Comparison of ENCODE assay signal across 11 cellular contexts in genomic region chr20:49288784-49289696, GRCh38. TPM values are rescaled to one million over a fixed set of nuclear protein-coding genes. Genes with fewer than 3 reads are reported as not detected.
A peak's percentile ranks its signal among the peaks of the same experiment; 100 is the strongest.
DNase-seq lines count a peak whose midpoint lies in the region; ATAC-seq and TF ChIP-seq lines count a peak whose summit lies in the region.
"Had no signal": no experiment of that assay in that cellular context is flagged by ENCODE, and none has a peak within 500 bp of the region (broad histone marks: within the 10 kb centered on the region; RNA-seq: fewer than 3 reads in every experiment).

No MANE protein-coding gene starts in this region.

- H3K9me3 Mint-ChIP-seq in memory B cell (peaks cover 19% of the 10 kb centered on the region), osteocyte (ENCODE audit: unreplicated experiment) (peaks cover 12% of the 10 kb centered on the region)
- H3K9me3 Mint-ChIP-seq in CD8-positive, alpha-beta T cell = peaks cover 43% of the 10 kb centered on the region

- ATAC-seq in memory B cell (ENCODE audit: low read depth) = no peak
- no peak for ATAC-seq in CD8-positive, alpha-beta T cell

- no peak overlapping the region for H3K4me3 ChIP-seq in HL-60 (replicated peaks; ENCODE audit: insufficient read depth, low read length)
- H3K4me3 ChIP-seq in CD8-positive, alpha-beta T cell (ENCODE audit: low read depth, low read length) = no peak overlapping the region
- no peak overlapping the region for H3K4me3 ChIP-seq in coronary artery
- H3K4me3 ChIP-seq: esophagus muscularis mucosa, SJCRH30 had no signal

- H3K4me1 Mint-ChIP-seq in memory B cell (peaks cover 20% of the 10 kb centered on the region), osteocyte (ENCODE audit: unreplicated experiment) (peaks cover 49% of the 10 kb centered on the region)
- H3K4me1 Mint-ChIP-seq in CD8-positive, alpha-beta T cell (ENCODE audit: low read depth) = peaks cover 11% of the 10 kb centered on the region

- no peaks in the 10 kb centered on the region for H3K27me3 Mint-ChIP-seq in memory B cell
- H3K27me3 Mint-ChIP-seq in CD8-positive, alpha-beta T cell (ENCODE audit: low read depth) = no peaks in the 10 kb centered on the region
- no peaks in the 10 kb centered on the region for H3K27me3 Mint-ChIP-seq in osteocyte (ENCODE audit: unreplicated experiment)

- CTCF ChIA-PET in CD8-positive, alpha-beta T cell (lab: Charles Lee) = no interaction called here

- H3K36me3 Mint-ChIP-seq in memory B cell = peaks cover 76% of the 10 kb centered on the region
- H3K36me3 Mint-ChIP-seq in CD8-positive, alpha-beta T cell = peaks cover 91% of the 10 kb centered on the region
- H3K36me3 Mint-ChIP-seq in osteocyte (ENCODE audit: unreplicated experiment) = peaks cover 79% of the 10 kb centered on the region

- no peak for TF ChIP-seq CTCF in HL-60 (IDR thresholded peaks at IDR 0.05; ENCODE audit: insufficient read depth, low read length)
- TF ChIP-seq CTCF in VCaP (conservative IDR thresholded peaks at IDR 0.05) = no peak
- TF ChIP-seq CTCF in CD8-positive, alpha-beta T cell (IDR thresholded peaks at IDR 0.05) = no peak
- no peak for TF ChIP-seq CTCF in coronary artery (IDR thresholded peaks at IDR 0.05)
- no peak for TF ChIP-seq CTCF in osteocyte (IDR thresholded peaks at IDR 0.05)

- no peaks in the 10 kb centered on the region for H3K27me3 ChIP-seq in HL-60 (ENCODE audit: insufficient read depth, poor library complexity, severe bottlenecking)
- no peaks in the 10 kb centered on the region for H3K27me3 ChIP-seq in CD8-positive, alpha-beta T cell (ENCODE audit: insufficient read depth, low read length)
- H3K27me3 ChIP-seq: esophagus muscularis mucosa, SJCRH30 had no signal

- intact Hi-C loops in CD8-positive, alpha-beta T cell (cut with DNase I, micrococcal nuclease) = no loop called here

- DNase-seq in DMS53 treated with DMSO at 0.1 percent for 48 hours (lab: John Stamatoyannopoulos, UW; ENCODE audit: unreplicated experiment) (peak; percentile 81), HL-60 (ENCODE audit: low read depth in 1 of 2, low spot score in 1 of 2) (no peak), memory B cell (ENCODE audit: low spot score in 2 of 2) (no peak), coronary artery (ENCODE audit: low spot score) (no peak), COLO668 (lab: John Stamatoyannopoulos, UW; ENCODE audit: unreplicated experiment) (no peak), osteocyte (ENCODE audit: extremely low spot score, unreplicated experiment) (no peak)
- DNase-seq in CD8-positive, alpha-beta T cell = no peak
- DNase-seq: aorta had no signal

- peaks cover 60% of the 10 kb centered on the region for H3K36me3 ChIP-seq in CD8-positive, alpha-beta T cell (ENCODE audit: insufficient read depth, low read length)

- H3K27ac Mint-ChIP-seq in memory B cell = peak overlapping the region; percentile 53
- H3K27ac Mint-ChIP-seq in CD8-positive, alpha-beta T cell = no peak overlapping the region
- H3K27ac Mint-ChIP-seq in osteocyte (ENCODE audit: unreplicated experiment) = no peak overlapping the region

- H3K4me3 Mint-ChIP-seq in memory B cell (no peak overlapping the region), osteocyte (ENCODE audit: unreplicated experiment) (no peak overlapping the region)
- H3K4me3 Mint-ChIP-seq in CD8-positive, alpha-beta T cell = no peak overlapping the region

- H3K27ac ChIP-seq in HL-60 (replicated peaks) (peak overlapping the region; percentile 17; the same call in 1 of the 2 replicates), VCaP (peak overlapping the region; percentile 94), coronary artery (no peak overlapping the region)
- no peak overlapping the region for H3K27ac ChIP-seq in CD8-positive, alpha-beta T cell (ENCODE audit: low read depth, low read length)
- H3K27ac ChIP-seq: esophagus muscularis mucosa, SJCRH30 had no signal

- H3K4me1 ChIP-seq in CD8-positive, alpha-beta T cell (ENCODE audit: insufficient read depth, low read length) = peaks cover 3% of the 10 kb centered on the region

- POLR2A ChIA-PET in CD8-positive, alpha-beta T cell (lab: Charles Lee) = interaction anchor here (1.2 to 4.3 kb wide), 3 partner anchors 8 to 11 kb away, joined by 5 to 35 read pairs (median 7); partner anchors contain the start of gene ZNFX1

- peaks cover 24% of the 10 kb centered on the region for H3K9me3 ChIP-seq in CD8-positive, alpha-beta T cell (ENCODE audit: low read length)
- H3K9me3 ChIP-seq: SJCRH30 had no signal

RNA-seq across cellular contexts. Expression of gene ZNFX1, which starts 11.2 kb away (rescaled TPM):
- 10 to 100 TPM; 53.8 to 55.0 TPM for total RNA-seq in CD8-positive, alpha-beta T cell
- total RNA-seq in osteocyte = 48.1 and 51.6 TPM in 2 replicates

Comparison
In these comparisons a context has a peak if more than half of its experiments do, and no peak if none do; other contexts are left out.
1. H3K27ac ChIP-seq: peak in HL-60 (single experiment) and VCaP (single experiment); none in CD8-positive, alpha-beta T cell (single experiment) and coronary artery (0 of 2).